Comparison of ENCODE assay signal across 10 cellular contexts in the genomic region with DNA sequence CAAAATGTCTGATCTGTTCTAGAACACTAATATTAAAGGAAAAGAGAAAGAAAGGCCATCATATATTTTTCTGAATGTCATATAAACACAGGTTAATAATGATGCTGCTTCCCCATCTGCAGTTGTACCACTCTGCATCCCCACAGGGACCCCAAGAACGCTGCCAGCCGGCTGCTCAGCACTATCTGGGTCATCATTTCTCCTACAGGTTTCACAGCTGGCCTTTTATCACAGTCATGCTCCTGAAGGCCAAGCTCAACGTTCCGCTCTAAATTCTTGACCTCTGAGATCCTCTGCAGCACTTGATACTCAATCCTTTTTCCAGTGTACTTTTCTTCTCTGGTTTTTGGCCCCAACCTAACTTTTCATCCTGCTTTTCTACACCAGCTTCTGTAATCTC. TPM values are rescaled to one million over a fixed set of nuclear protein-coding genes. Genes with fewer than 3 reads are reported as not detected.
DNase-seq lines count a peak whose midpoint lies in the region; ATAC-seq, FAIRE-seq and TF ChIP-seq lines count a peak whose summit lies in the region.
"Had no signal": no experiment of that assay in that cellular context is flagged by ENCODE, and none has a peak within 500 bp of the region (broad histone marks: within the 10 kb centered on the region; RNA-seq: fewer than 3 reads in every experiment).

No MANE protein-coding gene starts in this region.

- no peak overlapping the region for H3K4me3 ChIP-seq in HepG2 (replicated peaks in 1 of 3; ENCODE audit: insufficient read depth in 1 of 3, low read depth in 2 of 3, low read length in 3 of 3)
- H3K4me3 ChIP-seq: A549 had no signal

- peak overlapping the region; percentile 73 for H3K4me2 ChIP-seq in HepG2 (ENCODE audit: low read depth, low read length)
- H3K4me2 ChIP-seq: A549 had no signal

- no peaks in the 10 kb centered on the region for H3K9me3 ChIP-seq in HepG2 (ENCODE audit: low read length)
- H3K9me3 ChIP-seq: A549 had no signal

- in situ Hi-C loops in HepG2 (cut with HindIII; ENCODE audit: extremely low pct_ligation_motif_present, low pct_unique_long_range_greater_than_20kb) = no loop called here

- no peak for TF ChIP-seq CTCF in HepG2 (CRISPR knock-in tag; IDR thresholded peaks at IDR 0.05)

- ATAC-seq in activated CD8-positive, alpha-beta T cell treated with anti-CD3 and anti-CD28 coated beads, Interleukin-2, amount 10 ng/mL, durations not matched to agents 7 days and 5 days = no peak
- ATAC-seq in HepG2 = no peak
- ATAC-seq in stimulated activated naive CD8-positive, alpha-beta T cell treated with anti-CD3 and anti-CD28 coated beads, Interleukin-15, amount 100 ng/mL, for 72 hours = no peak
- no peak for ATAC-seq in GM19023 (IDR thresholded peaks at IDR 0.05; ENCODE audit: unreplicated experiment)
- ATAC-seq: A549 had no signal

- peaks cover 7 to 30% of the 10 kb centered on the region in 2 experiments for H3K36me3 ChIP-seq in HepG2 (replicated peaks in 1 of 2; ENCODE audit: control insufficient read depth in 1 of 2, insufficient read depth in 2 of 2, low read length in 2 of 2)

- H3K79me2 ChIP-seq in HepG2 (ENCODE audit: insufficient read depth, low read length) = peaks cover 47% of the 10 kb centered on the region

- no peaks in the 10 kb centered on the region for H3K9me3 Mint-ChIP-seq in activated CD4-positive, alpha-beta T cell treated with anti-CD3 and anti-CD28 coated beads, Interleukin-2, amount 10 ng/mL, durations not matched to agents 24 days and 14 days
- H3K9me3 Mint-ChIP-seq in activated CD8-positive, alpha-beta T cell treated with anti-CD3 and anti-CD28 coated beads, Interleukin-2, amount 10 ng/mL, durations not matched to agents 7 days and 5 days (ENCODE audit: insufficient read depth) = no peaks in the 10 kb centered on the region
- H3K9me3 Mint-ChIP-seq in stimulated activated naive CD8-positive, alpha-beta T cell treated with anti-CD3 and anti-CD28 coated beads, Interleukin-15, amount 100 ng/mL, for 72 hours = no peaks in the 10 kb centered on the region

- BruUV-seq in HepG2 (replicated peaks; lab: Mats Ljungman, UMichigan) = no TSS peak

- H4K20me1 ChIP-seq in HepG2 (ENCODE audit: insufficient read depth, low read length) = peaks cover 58% of the 10 kb centered on the region

- intact Hi-C loops in activated CD4-positive, alpha-beta T cell treated with anti-CD3 and anti-CD28 coated beads, Interleukin-2, amount 10 ng/mL, durations not matched to agents 24 days and 14 days (cut with micrococcal nuclease) = no loop called here
- intact Hi-C loops in HepG2 (cut with micrococcal nuclease; ENCODE audit: unreplicated experiment) = no loop called here

- no peak for TF ChIP-seq RAD21 in HepG2 (CRISPR knock-in tag; IDR thresholded peaks at IDR 0.05)

- H3K9ac ChIP-seq in HepG2 (ENCODE audit: insufficient read depth, low read depth, low read length) = no peak overlapping the region; the same call in 1 of the 2 replicates

- TF ChIP-seq POLR2A in HepG2 (IDR thresholded peaks at IDR 0.05; ENCODE audit: insufficient read depth in 1 of 2, low read depth in 2 of 2, low read length in 2 of 2) = peak in 1 of 2 experiments; percentile 18; a peak in 1 of 4 replicates

- WGBS in HepG2 (ENCODE audit: low lambda C conversion rate) = 79% methylated on average over 4 of the region's 4 CpGs

- POLR2A ChIA-PET in activated CD8-positive, alpha-beta T cell treated with anti-CD3 and anti-CD28 coated beads, Interleukin-2, amount 10 ng/mL, durations not matched to agents 7 days and 5 days (lab: Charles Lee) = interaction anchor here (0.6 to 3.5 kb wide), 6 partner anchors 11 to 112 kb away, joined by 3 to 23 read pairs (median 3); a partner anchor contains a TSS
- POLR2A ChIA-PET in HepG2 (lab: Yijun Ruan, JAX) = no interaction called here

- H3K4me1 ChIP-seq in HepG2 (ENCODE audit: insufficient read depth, low read length) = peaks cover 33% of the 10 kb centered on the region

- no peak overlapping the region for H2AFZ ChIP-seq in HepG2 (ENCODE audit: low read length)

- H3K4me3 Mint-ChIP-seq in activated CD4-positive, alpha-beta T cell treated with anti-CD3 and anti-CD28 coated beads, Interleukin-2, amount 10 ng/mL, durations not matched to agents 24 days and 14 days = peak overlapping the region; percentile 73
- peak overlapping the region; percentile 67 for H3K4me3 Mint-ChIP-seq in activated CD8-positive, alpha-beta T cell treated with anti-CD3 and anti-CD28 coated beads, Interleukin-2, amount 10 ng/mL, durations not matched to agents 7 days and 5 days
- peak overlapping the region; percentile 70 to 80 for H3K4me3 Mint-ChIP-seq in stimulated activated naive CD8-positive, alpha-beta T cell treated with anti-CD3 and anti-CD28 coated beads, Interleukin-15, amount 100 ng/mL, for 72 hours

- no peak for FAIRE-seq in HepG2 (lab: Jason Lieb, UNC)
- FAIRE-seq: A549 had no signal

- H3K27ac ChIP-seq in HepG2 (ENCODE audit: extremely low read length, insufficient read depth, low read length) = no peak overlapping the region
- H3K27ac ChIP-seq: A549 had no signal

- peaks cover 44% of the 10 kb centered on the region for H3K4me1 Mint-ChIP-seq in activated CD4-positive, alpha-beta T cell treated with anti-CD3 and anti-CD28 coated beads, Interleukin-2, amount 10 ng/mL, durations not matched to agents 24 days and 14 days
- peaks cover 53% of the 10 kb centered on the region for H3K4me1 Mint-ChIP-seq in activated CD8-positive, alpha-beta T cell treated with anti-CD3 and anti-CD28 coated beads, Interleukin-2, amount 10 ng/mL, durations not matched to agents 7 days and 5 days (ENCODE audit: low read depth)
- peaks cover 43% of the 10 kb centered on the region for H3K4me1 Mint-ChIP-seq in stimulated activated naive CD8-positive, alpha-beta T cell treated with anti-CD3 and anti-CD28 coated beads, Interleukin-15, amount 100 ng/mL, for 72 hours

- TF ChIP-seq EP300 in HepG2 (IDR thresholded peaks at IDR 0.05; ENCODE audit: low read depth in 2 of 2, low read length in 2 of 2) (no peak), HepG2 (CRISPR knock-in tag; IDR thresholded peaks at IDR 0.05; ENCODE audit: borderline replicate concordance) (no peak)

- peaks cover 60% of the 10 kb centered on the region for H3K36me3 Mint-ChIP-seq in activated CD4-positive, alpha-beta T cell treated with anti-CD3 and anti-CD28 coated beads, Interleukin-2, amount 10 ng/mL, durations not matched to agents 24 days and 14 days (ENCODE audit: low read depth)
- H3K36me3 Mint-ChIP-seq in activated CD8-positive, alpha-beta T cell treated with anti-CD3 and anti-CD28 coated beads, Interleukin-2, amount 10 ng/mL, durations not matched to agents 7 days and 5 days (ENCODE audit: low read depth) = peaks cover 66% of the 10 kb centered on the region

- no peaks in the 10 kb centered on the region for H3K27me3 Mint-ChIP-seq in activated CD4-positive, alpha-beta T cell treated with anti-CD3 and anti-CD28 coated beads, Interleukin-2, amount 10 ng/mL, durations not matched to agents 24 days and 14 days
- no peaks in the 10 kb centered on the region for H3K27me3 Mint-ChIP-seq in activated CD8-positive, alpha-beta T cell treated with anti-CD3 and anti-CD28 coated beads, Interleukin-2, amount 10 ng/mL, durations not matched to agents 7 days and 5 days (ENCODE audit: low read depth)
- no peaks in the 10 kb centered on the region for H3K27me3 Mint-ChIP-seq in stimulated activated naive CD8-positive, alpha-beta T cell treated with anti-CD3 and anti-CD28 coated beads, Interleukin-15, amount 100 ng/mL, for 72 hours

- DNase-seq in activated CD4-positive, alpha-beta T cell treated with anti-CD3 and anti-CD28 coated beads, Interleukin-2, amount 10 ng/mL, durations not matched to agents 24 days and 14 days = peak; percentile 64
- no peak for DNase-seq in activated CD4-positive, alpha-beta T cell treated with anti-CD3 and anti-CD28 coated beads for 4 hours
- DNase-seq in activated CD8-positive, alpha-beta T cell treated with anti-CD3 and anti-CD28 coated beads, Interleukin-2, amount 10 ng/mL, durations not matched to agents 7 days and 5 days = no peak
- DNase-seq in HepG2 (ENCODE audit: low spot score) (no peak), COLO668 (lab: John Stamatoyannopoulos, UW; ENCODE audit: unreplicated experiment) (no peak), GF-D8 (lab: John Stamatoyannopoulos, UW) (no peak)
- no peak for DNase-seq in stimulated activated naive CD8-positive, alpha-beta T cell treated with anti-CD3 and anti-CD28 coated beads, Interleukin-15, amount 100 ng/mL, for 72 hours
- DNase-seq: activated effector memory CD4-positive, alpha-beta T cell treated with Interleukin-2 at 50 U/mL for 16 hours had no signal

- peak overlapping the region; percentile 81 for H3K27ac Mint-ChIP-seq in activated CD4-positive, alpha-beta T cell treated with anti-CD3 and anti-CD28 coated beads, Interleukin-2, amount 10 ng/mL, durations not matched to agents 24 days and 14 days
- peak overlapping the region; percentile 92 for H3K27ac Mint-ChIP-seq in activated CD8-positive, alpha-beta T cell treated with anti-CD3 and anti-CD28 coated beads, Interleukin-2, amount 10 ng/mL, durations not matched to agents 7 days and 5 days
- peak overlapping the region; percentile 91 to 97 for H3K27ac Mint-ChIP-seq in stimulated activated naive CD8-positive, alpha-beta T cell treated with anti-CD3 and anti-CD28 coated beads, Interleukin-15, amount 100 ng/mL, for 72 hours

- no peaks in the 10 kb centered on the region; a peak in 1 of 5 replicates for H3K27me3 ChIP-seq in HepG2 (ENCODE audit: control insufficient read depth in 1 of 2, insufficient read depth in 2 of 2, low read length in 2 of 2)

- CTCF ChIA-PET in activated CD8-positive, alpha-beta T cell treated with anti-CD3 and anti-CD28 coated beads, Interleukin-2, amount 10 ng/mL, durations not matched to agents 7 days and 5 days (lab: Charles Lee) = interaction anchor here (1.3 to 1.7 kb wide), 2 partner anchors 30 to 56 kb away, joined by 3 to 6 read pairs; a partner anchor contains a TSS
- CTCF ChIA-PET in HepG2 (lab: Yijun Ruan, JAX; ENCODE audit: low intra/inter-chr PET ratio, low total read pairs) = no interaction called here

RNA-seq across cellular contexts. Expression of a gene that starts 4.8 kb away (rescaled TPM):
- 74.6 and 75.5 TPM in 2 replicates for total RNA-seq in activated CD4-positive, alpha-beta T cell treated with anti-CD3 and anti-CD28 coated beads, Interleukin-2, amount 10 ng/mL, durations not matched to agents 24 days and 14 days
- total RNA-seq in activated CD8-positive, alpha-beta T cell treated with anti-CD3 and anti-CD28 coated beads, Interleukin-2, amount 10 ng/mL, durations not matched to agents 7 days and 5 days = 10 to 100 TPM; 64.7 to 65.3 TPM
- total RNA-seq in HepG2 (2016; rRNA removed; fragmentation: Illumina TruSeq; extraction: Trizol) = 145 and 247 TPM in 2 replicates
- 30.6 and 36.4 TPM in 2 replicates for total RNA-seq in HepG2 (2016; cell fraction: cytosol; rRNA removed; fragmentation: Illumina TruSeq; extraction: Trizol; ENCODE audit: low read depth)
- total RNA-seq in HepG2 (2016; cell fraction: insoluble cytoplasmic fraction; rRNA removed; fragmentation: Illumina TruSeq; extraction: Trizol) = 151 and 249 TPM in 2 replicates
- total RNA-seq in HepG2 (2016; cell fraction: membrane; rRNA removed; fragmentation: Illumina TruSeq; extraction: Trizol) = 51.4 and 56.7 TPM in 2 replicates
- 95.7 and 98.8 TPM in 2 replicates for total RNA-seq in HepG2 (2016; cell fraction: nucleus; rRNA removed; fragmentation: Illumina TruSeq; extraction: Trizol)
- 44.4 and 56.6 TPM in 2 replicates for polyA plus RNA-seq in HepG2 (2011; rRNA removed)
- 17.6 and 37.3 TPM in 2 replicates for polyA plus RNA-seq in HepG2 (2011; cell fraction: cytosol; rRNA removed)
- polyA plus RNA-seq in HepG2 (2011; cell fraction: nucleus; rRNA removed) = 43.0 and 68.2 TPM in 2 replicates
- polyA plus RNA-seq in HepG2 (2012) = 95.0 and 101 TPM in 2 replicates
- 11.6 and 13.1 TPM in 2 replicates for polyA plus RNA-seq in HepG2 (2016; cell fraction: cytosol; fragmentation: Illumina TruSeq; extraction: Trizol; ENCODE audit: low read depth)
- polyA plus RNA-seq in HepG2 (2016; cell fraction: insoluble cytoplasmic fraction; fragmentation: Illumina TruSeq; extraction: Trizol; ENCODE audit: low read depth) = 253 and 286 TPM in 2 replicates
- polyA plus RNA-seq in HepG2 (2016; cell fraction: membrane; fragmentation: Illumina TruSeq; extraction: Trizol; ENCODE audit: low read depth) = 34.8 and 35.9 TPM in 2 replicates
- polyA plus RNA-seq in HepG2 (2016; cell fraction: nucleus; fragmentation: Illumina TruSeq; extraction: Trizol; ENCODE audit: insufficient read depth, low read depth) = 142 and 155 TPM in 2 replicates
- 13.6 and 22.4 TPM in 2 replicates for polyA minus RNA-seq in HepG2 (2011; rRNA and poly(A)+ RNA removed; ENCODE audit: low replicate concordance)
- 13.5 and 22.8 TPM in 2 replicates for polyA minus RNA-seq in HepG2 (2011; cell fraction: cytosol; rRNA and poly(A)+ RNA removed)
- polyA minus RNA-seq in HepG2 (2011; cell fraction: nucleus; rRNA and poly(A)+ RNA removed) = 43.5 and 60.7 TPM in 2 replicates

RNA-seq across cellular contexts. Expression of a gene that starts 12.0 kb away (rescaled TPM):
- total RNA-seq in activated CD4-positive, alpha-beta T cell treated with anti-CD3 and anti-CD28 coated beads, Interleukin-2, amount 10 ng/mL, durations not matched to agents 24 days and 14 days = 17.4 and 18.1 TPM in 2 replicates
- total RNA-seq in activated CD8-positive, alpha-beta T cell treated with anti-CD3 and anti-CD28 coated beads, Interleukin-2, amount 10 ng/mL, durations not matched to agents 7 days and 5 days = 10 to 100 TPM; 24.9 to 27.0 TPM
- 5.4 and 5.9 TPM in 2 replicates for total RNA-seq in HepG2 (2016; rRNA removed; fragmentation: Illumina TruSeq; extraction: Trizol)
- 14.4 and 16.4 TPM in 2 replicates for total RNA-seq in HepG2 (2016; cell fraction: cytosol; rRNA removed; fragmentation: Illumina TruSeq; extraction: Trizol; ENCODE audit: low read depth)
- total RNA-seq in HepG2 (2016; cell fraction: insoluble cytoplasmic fraction; rRNA removed; fragmentation: Illumina TruSeq; extraction: Trizol) = 4.7 and 6.1 TPM in 2 replicates
- total RNA-seq in HepG2 (2016; cell fraction: membrane; rRNA removed; fragmentation: Illumina TruSeq; extraction: Trizol) = 8.1 and 8.5 TPM in 2 replicates
- total RNA-seq in HepG2 (2016; cell fraction: nucleus; rRNA removed; fragmentation: Illumina TruSeq; extraction: Trizol) = 7.7 and 7.8 TPM in 2 replicates
- 7.5 and 8.6 TPM in 2 replicates for polyA plus RNA-seq in HepG2 (2011; rRNA removed)
- 5.3 TPM in 2 replicates for polyA plus RNA-seq in HepG2 (2011; cell fraction: cytosol; rRNA removed)
- polyA plus RNA-seq in HepG2 (2011; cell fraction: nucleus; rRNA removed) = 19.8 and 22.5 TPM in 2 replicates
- 6.1 and 6.9 TPM in 2 replicates for polyA plus RNA-seq in HepG2 (2012)
- polyA plus RNA-seq in HepG2 (2016; cell fraction: cytosol; fragmentation: Illumina TruSeq; extraction: Trizol; ENCODE audit: low read depth) = 0.37 and 0.41 TPM in 2 replicates
- 4.6 and 5.8 TPM in 2 replicates for polyA plus RNA-seq in HepG2 (2016; cell fraction: insoluble cytoplasmic fraction; fragmentation: Illumina TruSeq; extraction: Trizol; ENCODE audit: low read depth)
- 1.1 and 1.2 TPM in 2 replicates for polyA plus RNA-seq in HepG2 (2016; cell fraction: membrane; fragmentation: Illumina TruSeq; extraction: Trizol; ENCODE audit: low read depth)
- 16.0 TPM in 2 replicates for polyA plus RNA-seq in HepG2 (2016; cell fraction: nucleus; fragmentation: Illumina TruSeq; extraction: Trizol; ENCODE audit: insufficient read depth, low read depth)
- polyA minus RNA-seq in HepG2 (2011; rRNA and poly(A)+ RNA removed; ENCODE audit: low replicate concordance) = 39.9 and 41.7 TPM in 2 replicates
- polyA minus RNA-seq in HepG2 (2011; cell fraction: cytosol; rRNA and poly(A)+ RNA removed) = 7.3 and 13.4 TPM in 2 replicates
- 16.2 and 17.1 TPM in 2 replicates for polyA minus RNA-seq in HepG2 (2011; cell fraction: nucleus; rRNA and poly(A)+ RNA removed)

RNA-seq across cellular contexts. Expression of a gene that starts 18.5 kb away (rescaled TPM):
- total RNA-seq in activated CD4-positive, alpha-beta T cell treated with anti-CD3 and anti-CD28 coated beads, Interleukin-2, amount 10 ng/mL, durations not matched to agents 24 days and 14 days = not detected in 2 replicates
- total RNA-seq in activated CD8-positive, alpha-beta T cell treated with anti-CD3 and anti-CD28 coated beads, Interleukin-2, amount 10 ng/mL, durations not matched to agents 7 days and 5 days = not detected
- not detected in 2 replicates for total RNA-seq in HepG2 (2016; rRNA removed; fragmentation: Illumina TruSeq; extraction: Trizol)
- not detected in 2 replicates for total RNA-seq in HepG2 (2016; cell fraction: cytosol; rRNA removed; fragmentation: Illumina TruSeq; extraction: Trizol; ENCODE audit: low read depth)
- total RNA-seq in HepG2 (2016; cell fraction: insoluble cytoplasmic fraction; rRNA removed; fragmentation: Illumina TruSeq; extraction: Trizol) = not detected in 2 replicates
- total RNA-seq in HepG2 (2016; cell fraction: membrane; rRNA removed; fragmentation: Illumina TruSeq; extraction: Trizol) = not detected in 2 replicates
- not detected in 2 replicates for total RNA-seq in HepG2 (2016; cell fraction: nucleus; rRNA removed; fragmentation: Illumina TruSeq; extraction: Trizol)
- polyA plus RNA-seq in HepG2 (2011; rRNA removed) = not detected in 2 replicates
- polyA plus RNA-seq in HepG2 (2011; cell fraction: cytosol; rRNA removed) = not detected in 2 replicates
- polyA plus RNA-seq in HepG2 (2011; cell fraction: nucleus; rRNA removed) = not detected in 2 replicates
- not detected in 2 replicates for polyA plus RNA-seq in HepG2 (2012)
- not detected in 2 replicates for polyA plus RNA-seq in HepG2 (2016; cell fraction: cytosol; fragmentation: Illumina TruSeq; extraction: Trizol; ENCODE audit: low read depth)
- not detected in 2 replicates for polyA plus RNA-seq in HepG2 (2016; cell fraction: insoluble cytoplasmic fraction; fragmentation: Illumina TruSeq; extraction: Trizol; ENCODE audit: low read depth)
- not detected in 2 replicates for polyA plus RNA-seq in HepG2 (2016; cell fraction: membrane; fragmentation: Illumina TruSeq; extraction: Trizol; ENCODE audit: low read depth)
- polyA plus RNA-seq in HepG2 (2016; cell fraction: nucleus; fragmentation: Illumina TruSeq; extraction: Trizol; ENCODE audit: insufficient read depth, low read depth) = not detected in 2 replicates
- polyA minus RNA-seq in HepG2 (2011; rRNA and poly(A)+ RNA removed; ENCODE audit: low replicate concordance) = not detected in 2 replicates
- not detected in 2 replicates for polyA minus RNA-seq in HepG2 (2011; cell fraction: cytosol; rRNA and poly(A)+ RNA removed)
- polyA minus RNA-seq in HepG2 (2011; cell fraction: nucleus; rRNA and poly(A)+ RNA removed) = not detected in 2 replicates
- polyA plus RNA-seq: A549 had no signal

RNA-seq across cellular contexts. Expression of a gene that starts 55.9 kb away (rescaled TPM):
- total RNA-seq in activated CD4-positive, alpha-beta T cell treated with anti-CD3 and anti-CD28 coated beads, Interleukin-2, amount 10 ng/mL, durations not matched to agents 24 days and 14 days = 187 and 194 TPM in 2 replicates
- total RNA-seq in activated CD8-positive, alpha-beta T cell treated with anti-CD3 and anti-CD28 coated beads, Interleukin-2, amount 10 ng/mL, durations not matched to agents 7 days and 5 days = 10 to 100 TPM; 66.0 to 67.1 TPM
- total RNA-seq in HepG2 (2016; rRNA removed; fragmentation: Illumina TruSeq; extraction: Trizol) = 85.5 and 101 TPM in 2 replicates
- 9.2 and 10.8 TPM in 2 replicates for total RNA-seq in HepG2 (2016; cell fraction: cytosol; rRNA removed; fragmentation: Illumina TruSeq; extraction: Trizol; ENCODE audit: low read depth)
- 73.1 and 98.3 TPM in 2 replicates for total RNA-seq in HepG2 (2016; cell fraction: insoluble cytoplasmic fraction; rRNA removed; fragmentation: Illumina TruSeq; extraction: Trizol)
- 17.2 and 23.2 TPM in 2 replicates for total RNA-seq in HepG2 (2016; cell fraction: membrane; rRNA removed; fragmentation: Illumina TruSeq; extraction: Trizol)
- total RNA-seq in HepG2 (2016; cell fraction: nucleus; rRNA removed; fragmentation: Illumina TruSeq; extraction: Trizol) = 61.0 and 70.2 TPM in 2 replicates
- polyA plus RNA-seq in HepG2 (2011; rRNA removed) = 20.1 and 24.1 TPM in 2 replicates
- 9.2 and 11.6 TPM in 2 replicates for polyA plus RNA-seq in HepG2 (2011; cell fraction: cytosol; rRNA removed)
- polyA plus RNA-seq in HepG2 (2011; cell fraction: nucleus; rRNA removed) = 31.1 and 31.6 TPM in 2 replicates
- 37.7 and 40.3 TPM in 2 replicates for polyA plus RNA-seq in HepG2 (2012)
- 3.6 and 4.3 TPM in 2 replicates for polyA plus RNA-seq in HepG2 (2016; cell fraction: cytosol; fragmentation: Illumina TruSeq; extraction: Trizol; ENCODE audit: low read depth)
- 116 and 119 TPM in 2 replicates for polyA plus RNA-seq in HepG2 (2016; cell fraction: insoluble cytoplasmic fraction; fragmentation: Illumina TruSeq; extraction: Trizol; ENCODE audit: low read depth)
- polyA plus RNA-seq in HepG2 (2016; cell fraction: membrane; fragmentation: Illumina TruSeq; extraction: Trizol; ENCODE audit: low read depth) = 8.8 and 12.3 TPM in 2 replicates
- 109 and 116 TPM in 2 replicates for polyA plus RNA-seq in HepG2 (2016; cell fraction: nucleus; fragmentation: Illumina TruSeq; extraction: Trizol; ENCODE audit: insufficient read depth, low read depth)
- polyA minus RNA-seq in HepG2 (2011; rRNA and poly(A)+ RNA removed; ENCODE audit: low replicate concordance) = 35.4 and 59.3 TPM in 2 replicates
- 14.2 and 15.8 TPM in 2 replicates for polyA minus RNA-seq in HepG2 (2011; cell fraction: cytosol; rRNA and poly(A)+ RNA removed)
- 62.8 and 65.3 TPM in 2 replicates for polyA minus RNA-seq in HepG2 (2011; cell fraction: nucleus; rRNA and poly(A)+ RNA removed)
